8 cellular contexts compared by ENCODE assay signal in the genomic region with DNA sequence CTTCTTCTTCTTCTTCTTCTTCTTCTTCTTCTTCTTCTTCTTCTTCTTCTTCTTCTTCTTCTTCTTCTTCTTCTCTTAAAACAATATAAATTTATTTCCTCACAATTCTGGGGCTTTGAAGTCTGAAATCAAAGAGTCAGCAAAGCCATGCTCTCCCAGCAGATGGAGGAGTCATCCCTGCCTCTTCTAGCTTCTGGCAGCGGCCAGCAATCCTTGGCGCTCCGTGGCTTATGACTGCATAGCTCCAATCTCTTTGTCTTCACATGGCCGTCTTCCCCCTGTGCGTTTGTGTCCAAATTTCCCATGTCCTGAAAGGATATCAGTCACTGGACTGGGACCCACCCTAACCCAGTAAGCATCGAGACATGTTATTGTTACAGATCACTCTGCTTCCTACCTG. TPM values are rescaled to one million over a fixed set of nuclear protein-coding genes. Genes with fewer than 3 reads are reported as not detected.
"Had no signal": no experiment of that assay in that cellular context is flagged by ENCODE, and none has a peak within 500 bp of the region (broad histone marks: within the 10 kb centered on the region; RNA-seq: fewer than 3 reads in every experiment).

No MANE protein-coding gene starts in this region.

- DNase-seq: GM23248, GOT3, H7, HFFc6 had no signal

- H3K9me3 ChIP-seq: HAP-1 had no signal

- H3K36me3 ChIP-seq: HAP-1 had no signal

- H3K4me3 ChIP-seq: GM23248, HAP-1 had no signal

RNA-seq across cellular contexts. Expression of a gene that starts 22.9 kb away (rescaled TPM):
- total RNA-seq: GM23248, H7, HepG2, HFFc6, HT1080 had no signal
- polyA plus RNA-seq: GM23248, HepG2, IgD-negative memory B cell had no signal
